ENCODE assay signal across 8 cellular contexts in the genomic region with DNA sequence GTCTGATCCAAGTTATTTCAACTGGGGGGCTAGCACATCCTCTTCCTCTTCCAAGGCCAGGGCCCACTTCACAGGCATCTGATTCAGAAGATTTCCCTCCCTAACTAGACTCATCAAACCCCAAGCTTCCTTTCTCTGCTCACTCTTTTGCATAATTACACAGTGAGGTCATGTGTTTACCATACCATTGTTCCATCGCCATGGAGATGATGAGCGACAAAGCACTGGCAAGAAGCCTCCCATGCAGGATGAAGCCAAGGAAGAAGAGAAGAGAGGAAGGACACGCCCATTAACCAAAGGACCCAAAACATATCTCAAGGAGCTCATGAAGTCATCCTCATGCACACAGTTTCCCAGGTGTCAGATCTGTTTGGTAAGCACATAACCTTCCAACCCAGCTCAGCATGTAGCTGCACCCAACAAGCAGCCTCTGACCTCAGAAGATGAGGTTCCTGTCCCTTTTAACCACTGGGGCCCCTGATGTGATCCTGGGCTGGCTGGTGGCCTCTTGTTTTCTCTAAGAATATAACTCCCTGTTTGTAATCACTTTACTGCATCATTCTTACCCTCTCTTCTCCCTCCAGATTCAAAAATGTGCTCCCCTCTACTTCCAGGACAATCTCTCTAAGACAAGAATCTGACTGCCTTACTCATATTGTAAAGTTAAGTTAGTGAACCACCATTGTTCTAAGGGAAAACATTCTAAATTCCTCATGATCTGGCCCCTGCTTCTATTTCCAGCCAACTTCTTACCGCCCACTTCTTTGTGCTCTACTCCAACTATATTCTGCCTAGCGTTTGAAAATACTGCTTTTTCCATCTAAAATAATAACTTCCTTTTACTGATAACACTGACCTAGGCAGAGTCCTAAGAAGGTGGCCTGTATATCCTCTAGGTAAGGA.
DNase-seq lines count a peak whose midpoint lies in the region; ATAC-seq, FAIRE-seq and TF ChIP-seq lines count a peak whose summit lies in the region.

No MANE protein-coding gene starts in this region.

- no peaks in the 10 kb centered on the region for H3K9me1 ChIP-seq in keratinocyte (ENCODE audit: control insufficient read depth, extremely low read depth, insufficient read depth, low read length)

- dilution Hi-C loops in keratinocyte (cut with MboI; ENCODE audit: extremely low pct_ligation_motif_present, low sequenced_read_pairs): no loop called here

- H3K79me2 ChIP-seq in keratinocyte (ENCODE audit: control insufficient read depth, insufficient read depth, low read length): no peaks in the 10 kb centered on the region

- TF ChIP-seq CTCF in BJ (IDR thresholded peaks at IDR 0.05; ENCODE audit: insufficient read depth, low read depth, low read length) (no peak), astrocyte of the spinal cord (IDR thresholded peaks at IDR 0.05; ENCODE audit: low read depth, low read length) (no peak), keratinocyte (optimal IDR thresholded peaks at IDR 0.05 in 1 of 3, IDR thresholded peaks at IDR 0.05 in 1 of 3, conservative IDR thresholded peaks at IDR 0.05 in 1 of 3; ENCODE audit: extremely low read depth in 1 of 3, insufficient read depth in 2 of 3, low read length in 3 of 3) (no peak)

- no peaks in the 10 kb centered on the region for H4K20me1 ChIP-seq in keratinocyte (ENCODE audit: control insufficient read depth, extremely low read depth, insufficient read depth, low read length)

- H3K9ac ChIP-seq in keratinocyte (ENCODE audit: control insufficient read depth, extremely low read depth, insufficient read depth, low read length): no peak overlapping the region

- H3K4me1 ChIP-seq in keratinocyte (ENCODE audit: control insufficient read depth, extremely low read depth, insufficient read depth, low read length): peaks cover 2% of the 10 kb centered on the region

- H3K27ac ChIP-seq in keratinocyte (ENCODE audit: control insufficient read depth, insufficient read depth, low read length): peak overlapping the region; percentile 27

- POLR2A ChIA-PET in BJ (lab: Charles Lee): interaction anchor here (0.7 to 1.0 kb wide), 2 partner anchors 28 to 222 kb away, joined by 3 read pairs; no protein-coding TSS in a partner anchor

- CTCF ChIA-PET in BJ (lab: Yijun Ruan, JAX): no interaction called here

- H3K27me3 ChIP-seq in BJ (ENCODE audit: control insufficient read depth, insufficient read depth, low read length) (no peaks in the 10 kb centered on the region), keratinocyte (ENCODE audit: control insufficient read depth, extremely low read depth, insufficient read depth, low read length) (no peaks in the 10 kb centered on the region)

- no peak overlapping the region for H3K4me3 ChIP-seq in BJ (ENCODE audit: low read depth, low read length)
- no peak overlapping the region for H3K4me3 ChIP-seq in astrocyte of the spinal cord (ENCODE audit: low read depth, low read length)
- no peak overlapping the region for H3K4me3 ChIP-seq in keratinocyte (ENCODE audit: control insufficient read depth in 2 of 3, extremely low read depth in 1 of 3, insufficient read depth in 2 of 3, low read depth in 1 of 3, low read length in 3 of 3)

- in situ Hi-C loops in astrocyte of the spinal cord (cut with HindIII; ENCODE audit: low sequenced_read_pairs): no loop called here

- no peak overlapping the region for H2AFZ ChIP-seq in keratinocyte (ENCODE audit: control insufficient read depth, low read length)

- DNase-seq in BJ (ENCODE audit: low read depth): peak; percentile 98
- DNase-seq in LoVo (ENCODE audit: low spot score): peak; percentile 14
- DNase-seq in astrocyte of the spinal cord (ENCODE audit: low read depth, low spot score): peak; percentile 95
- DNase-seq in keratinocyte (ENCODE audit: low read depth, low spot score): peak; percentile 75
- DNase-seq in DMS79 treated with DMSO at 0.1 percent for 48 hours (lab: John Stamatoyannopoulos, UW): no peak
- DNase-seq in NCI-H1436 (lab: John Stamatoyannopoulos, UW): no peak

- no peaks in the 10 kb centered on the region for H3K9me3 ChIP-seq in keratinocyte (ENCODE audit: control insufficient read depth, low read depth, low read length)

- ATAC-seq in GM21390 (IDR thresholded peaks at IDR 0.05; ENCODE audit: unreplicated experiment) (no peak), HG02938 (IDR thresholded peaks at IDR 0.05; ENCODE audit: unreplicated experiment) (no peak)

- H3K4me2 ChIP-seq in keratinocyte (ENCODE audit: control insufficient read depth, extremely low read depth, insufficient read depth, low read depth, low read length): no peak overlapping the region

- peak; percentile 94 for FAIRE-seq in keratinocyte (lab: Jason Lieb, UNC)

- H3K36me3 ChIP-seq in BJ (ENCODE audit: control insufficient read depth, insufficient read depth, low read length) (no peaks in the 10 kb centered on the region), keratinocyte (ENCODE audit: control insufficient read depth in 2 of 2, extremely low read depth in 1 of 2, insufficient read depth in 2 of 2, low read length in 2 of 2) (no peaks in the 10 kb centered on the region)

Comparison
In these comparisons a context has a peak if more than half of its experiments do, and no peak if none do; other contexts are left out.
1. DNase-seq: peak in BJ (single experiment), LoVo (single experiment), astrocyte of the spinal cord (single experiment) and keratinocyte (single experiment); none in DMS79 treated with DMSO at 0.1 percent for 48 hours (single experiment) and NCI-H1436 (single experiment).